In genomic region chr10:19245889-19246841, GRCh38 we compare ENCODE assay signal across 17 cellular contexts.
A peak's percentile ranks its signal among the peaks of the same experiment; 100 is the strongest.
DNase-seq lines count a peak whose midpoint lies in the region; ATAC-seq and TF ChIP-seq lines count a peak whose summit lies in the region.
"Had no signal": no experiment of that assay in that cellular context is flagged by ENCODE, and none has a peak within 500 bp of the region (broad histone marks: within the 10 kb centered on the region; RNA-seq: fewer than 3 reads in every experiment).

No MANE protein-coding gene starts in this region.

- H3K27ac Mint-ChIP-seq in neural progenitor cell = no peak overlapping the region

- H3K9ac ChIP-seq in neural progenitor cell = no peak overlapping the region
- H3K9ac ChIP-seq in mammary epithelial cell (ENCODE audit: insufficient read depth, low read length) = no peak overlapping the region

- in situ Hi-C loops in mammary epithelial cell (cut with MboI; ENCODE audit: low sequenced_read_pairs in 2 of 2) = no loop called here

- H3K4me3 ChIP-seq in WERI-Rb-1 (ENCODE audit: low read depth, low read length) (no peak overlapping the region), fibroblast of the aortic adventitia (ENCODE audit: low read depth, low read length) (no peak overlapping the region), neural progenitor cell (no peak overlapping the region), mammary epithelial cell (replicated peaks in 1 of 3; ENCODE audit: insufficient read depth in 1 of 3, low read depth in 2 of 3, low read length in 3 of 3) (no peak overlapping the region)
- H3K4me3 ChIP-seq: MG63, SJCRH30 had no signal

- H3K27ac ChIP-seq in WERI-Rb-1 (no peak overlapping the region), neural progenitor cell (no peak overlapping the region), mammary epithelial cell (ENCODE audit: insufficient read depth, low read depth, low read length) (no peak overlapping the region)
- H3K27ac ChIP-seq: C4-2B, SJCRH30 had no signal

- no peaks in the 10 kb centered on the region for H3K79me2 ChIP-seq in neural progenitor cell (ENCODE audit: low read depth)
- no peaks in the 10 kb centered on the region for H3K79me2 ChIP-seq in mammary epithelial cell (ENCODE audit: insufficient read depth, low read length)

- H3K4me1 Mint-ChIP-seq in neural progenitor cell = peaks cover 6% of the 10 kb centered on the region

- H4K20me1 ChIP-seq in neural progenitor cell (ENCODE audit: low read depth) = no peaks in the 10 kb centered on the region
- no peaks in the 10 kb centered on the region for H4K20me1 ChIP-seq in mammary epithelial cell (ENCODE audit: insufficient read depth, low read length)

- H3K36me3 Mint-ChIP-seq in neural progenitor cell = no peaks in the 10 kb centered on the region

- intact Hi-C loops in mammary epithelial cell (cut with micrococcal nuclease) = no loop called here

- H3K9me3 ChIP-seq in WERI-Rb-1 (ENCODE audit: severe bottlenecking) (no peaks in the 10 kb centered on the region), neural progenitor cell (ENCODE audit: low read depth) (no peaks in the 10 kb centered on the region), mammary epithelial cell (replicated peaks; ENCODE audit: insufficient read depth, low read length) (no peaks in the 10 kb centered on the region)
- H3K9me3 ChIP-seq: MG63, SJCRH30 had no signal

- CTCF ChIA-PET in mammary epithelial cell (lab: Charles Lee; ENCODE audit: low non-redundant PET) = no interaction called here

- H3K4me2 ChIP-seq in neural progenitor cell = no peak overlapping the region
- H3K4me2 ChIP-seq in mammary epithelial cell (ENCODE audit: insufficient read depth, low read depth, low read length) = no peak overlapping the region

- peak; percentile 1 for DNase-seq in M059J (ENCODE audit: low read depth)
- DNase-seq in WERI-Rb-1 = peak; percentile 6
- peak; percentile 0 for DNase-seq in fibroblast of the aortic adventitia (ENCODE audit: low read depth)
- no peak for DNase-seq in neural progenitor cell (ENCODE audit: low spot score)
- DNase-seq in mammary epithelial cell = no peak
- no peak for DNase-seq in activated T-cell treated with anti-CD3 and anti-CD28 coated beads, Interleukin-2, amount 50 U/mL, for 1 hour
- DNase-seq: DMS 273 treated with DMSO at 0.1 percent for 48 hours, MG63, NCI-H1092 treated with DMSO at 0.1 percent for 48 hours, NCI-H1694, NCI-H345, NCI-H69, OCI-M1 had no signal

- no peaks in the 10 kb centered on the region for H3K9me3 Mint-ChIP-seq in neural progenitor cell

- ATAC-seq in GM18907 (IDR thresholded peaks at IDR 0.05; ENCODE audit: unreplicated experiment) = no peak
- ATAC-seq: HepG2 had no signal

- TF ChIP-seq CTCF in WERI-Rb-1 (IDR thresholded peaks at IDR 0.05; ENCODE audit: low read depth, low read length) = no peak
- no peak for TF ChIP-seq CTCF in fibroblast of the aortic adventitia (IDR thresholded peaks at IDR 0.05; ENCODE audit: insufficient read depth, low read length)
- no peak for TF ChIP-seq CTCF in neural progenitor cell (IDR thresholded peaks at IDR 0.05)
- no peak for TF ChIP-seq CTCF in mammary epithelial cell (conservative IDR thresholded peaks at IDR 0.05 in 1 of 2, IDR thresholded peaks at IDR 0.05 in 1 of 2; ENCODE audit: extremely low read depth in 1 of 2, insufficient read depth in 1 of 2, low read depth in 1 of 2, low read length in 2 of 2)

- dilution Hi-C loops in mammary epithelial cell (cut with HindIII; ENCODE audit: low sequenced_read_pairs) = no loop called here

- BruUV-seq in mammary epithelial cell (replicated peaks; lab: Mats Ljungman, UMichigan) = no TSS peak

- H3F3A ChIP-seq in neural progenitor cell (ENCODE audit: low read depth) = no peaks in the 10 kb centered on the region

- H3K36me3 ChIP-seq in WERI-Rb-1 (no peaks in the 10 kb centered on the region), neural progenitor cell (no peaks in the 10 kb centered on the region), mammary epithelial cell (ENCODE audit: insufficient read depth, low read length) (no peaks in the 10 kb centered on the region)
- H3K36me3 ChIP-seq: MG63, SJCRH30 had no signal

- H3K27me3 Mint-ChIP-seq in neural progenitor cell (ENCODE audit: insufficient read depth, low read depth) = no peaks in the 10 kb centered on the region

- 18% methylated on average over 2 of the region's 2 CpGs for WGBS in mammary epithelial cell (ENCODE audit: low coverage, missing lambda C conversion rate)

- no peak overlapping the region for H3K4me3 Mint-ChIP-seq in neural progenitor cell

- H3K4me1 ChIP-seq in neural progenitor cell (no peaks in the 10 kb centered on the region), mammary epithelial cell (ENCODE audit: insufficient read depth, low read length) (no peaks in the 10 kb centered on the region)
- H3K4me1 ChIP-seq: SJCRH30 had no signal

- H3K27me3 ChIP-seq in WERI-Rb-1 (ENCODE audit: insufficient read depth, low read depth, severe bottlenecking) (no peaks in the 10 kb centered on the region), neural progenitor cell (no peaks in the 10 kb centered on the region), mammary epithelial cell (ENCODE audit: insufficient read depth, low read length) (no peaks in the 10 kb centered on the region)
- H3K27me3 ChIP-seq: MG63, SJCRH30 had no signal

- peak overlapping the region; percentile 23 for H2AFZ ChIP-seq in neural progenitor cell (replicated peaks)
- H2AFZ ChIP-seq in mammary epithelial cell (ENCODE audit: low read depth, low read length) = no peak overlapping the region

Comparison
In these comparisons a context has a peak if more than half of its experiments do, and no peak if none do; other contexts are left out.
1. DNase-seq: peak in M059J (single experiment), WERI-Rb-1 (single experiment) and fibroblast of the aortic adventitia (single experiment); none in neural progenitor cell (single experiment), mammary epithelial cell (single experiment) and activated T-cell treated with anti-CD3 and anti-CD28 coated beads, Interleukin-2, amount 50 U/mL, for 1 hour (single experiment).